In genomic region chr15:58987501-58988010, GRCh38 we compare ENCODE assay signal across 8 cellular contexts. TPM values are rescaled to one million over a fixed set of nuclear protein-coding genes. Genes with fewer than 3 reads are reported as not detected.
DNase-seq lines count a peak whose midpoint lies in the region; ATAC-seq and TF ChIP-seq lines count a peak whose summit lies in the region.

RNF111 (plus strand) TSS chr15:58987663; CDS start chr15:59030823, 43,160 bp downstream.

- H3K4me1 Mint-ChIP-seq in HFFc6 (ENCODE audit: low read depth) = peaks cover 35% of the 10 kb centered on the region
- peaks cover 52% of the 10 kb centered on the region for H3K4me1 Mint-ChIP-seq in activated naive CD4-positive, alpha-beta T cell treated with anti-CD3 and anti-CD28 coated beads, Interleukin-2, amount 50 U/mL, for 24 hours

- no peak for TF ChIP-seq CTCF in HFFc6 (IDR thresholded peaks at IDR 0.05)

- H3K27me3 Mint-ChIP-seq in HFFc6 (ENCODE audit: insufficient read depth) = no peaks in the 10 kb centered on the region; the same call in 1 of the 2 replicates
- no peaks in the 10 kb centered on the region for H3K27me3 Mint-ChIP-seq in activated naive CD4-positive, alpha-beta T cell treated with anti-CD3 and anti-CD28 coated beads, Interleukin-2, amount 50 U/mL, for 24 hours

- ATAC-seq in SK-N-SH treated with all-trans-retinoic acid at 6 μM for 48 hours = peak; percentile 92

- H3K4me3 Mint-ChIP-seq in HFFc6 = peak within 1 kb of the TSS; percentile 94
- H3K4me3 Mint-ChIP-seq in activated naive CD4-positive, alpha-beta T cell treated with anti-CD3 and anti-CD28 coated beads, Interleukin-2, amount 50 U/mL, for 24 hours = peak within 1 kb of the TSS; percentile 99

- peaks cover 13% of the 10 kb centered on the region; the same call in 1 of the 2 replicates for H3K36me3 Mint-ChIP-seq in HFFc6 (ENCODE audit: low read depth)
- H3K36me3 Mint-ChIP-seq in activated naive CD4-positive, alpha-beta T cell treated with anti-CD3 and anti-CD28 coated beads, Interleukin-2, amount 50 U/mL, for 24 hours = peaks cover 8% of the 10 kb centered on the region

- DNase-seq in GM04503 (ENCODE audit: low read depth) (peak; percentile 91), HFFc6 (peak; percentile 96), NCI-H1092 (lab: John Stamatoyannopoulos, UW) (peak; percentile 89), glomerular endothelial cell (ENCODE audit: extremely low read depth, low read depth, low spot score) (peak; percentile 78), occipital lobe (lab: John Stamatoyannopoulos, UW) (peak; percentile 84)

- no peaks in the 10 kb centered on the region for H3K9me3 Mint-ChIP-seq in HFFc6
- no peaks in the 10 kb centered on the region for H3K9me3 Mint-ChIP-seq in activated naive CD4-positive, alpha-beta T cell treated with anti-CD3 and anti-CD28 coated beads, Interleukin-2, amount 50 U/mL, for 24 hours

- peak within 1 kb of the TSS; percentile 90 for H3K27ac Mint-ChIP-seq in HFFc6
- H3K27ac Mint-ChIP-seq in activated naive CD4-positive, alpha-beta T cell treated with anti-CD3 and anti-CD28 coated beads, Interleukin-2, amount 50 U/mL, for 24 hours = peak within 1 kb of the TSS; percentile 95

- H3K27ac ChIP-seq in temporal lobe (ENCODE audit: low read depth, low read length) = peak within 1 kb of the TSS; percentile 59

TF ChIP-seq in SK-N-SH treated with all-trans-retinoic acid at 6 μM for 48 hours, 23 proteins besides CTCF, POLR2A, EP300 and RAD21:
- no peak for TF ChIP-seq POU6F1 (CRISPR knock-in tag; IDR thresholded peaks at IDR 0.05; ENCODE audit: borderline replicate concordance, low read depth)

RNA-seq across cellular contexts. Expression of gene RNF111, which starts in this region (rescaled TPM):
- 10 to 100 TPM; 29.1 to 32.7 (median 32.4) TPM for total RNA-seq in HFFc6 (2021; fragmentation: NEBNext Ultra II Directional; extraction: Animal tissue kit (Norgen Biotek cat#: 25700))
- total RNA-seq in glomerular endothelial cell = 30.6 and 34.0 TPM in 2 replicates
- total RNA-seq in occipital lobe = 37.1 TPM
- 34.4 TPM for total RNA-seq in temporal lobe

Comparison
In these comparisons a context has a peak if more than half of its experiments do, and no peak if none do; other contexts are left out.
1. Peak in every context shown above with its lines: DNase-seq, ATAC-seq and H3K27ac ChIP-seq.